10 cellular contexts compared by ENCODE assay signal in genomic region chr9:112059145-112059979, GRCh38.
A peak's percentile ranks its signal among the peaks of the same experiment; 100 is the strongest.
DNase-seq lines count a peak whose midpoint lies in the region; ATAC-seq and TF ChIP-seq lines count a peak whose summit lies in the region.
"Had no signal": no experiment of that assay in that cellular context is flagged by ENCODE, and none has a peak within 500 bp of the region (broad histone marks: within the 10 kb centered on the region; RNA-seq: fewer than 3 reads in every experiment).

No MANE protein-coding gene starts in this region.

- dilution Hi-C loops in IMR-90 (cut with HindIII; ENCODE audit: low sequenced_read_pairs, unreplicated experiment) = no loop called here

- peak overlapping the region; percentile 32 for H3K9ac ChIP-seq in IMR-90 (ENCODE audit: low read depth, low read length)
- H3K9ac ChIP-seq: BLaER1 treated with 17β-estradiol and CSF1 and Interleukin-3, amounts not matched to agents 10 nM and 100 nM had no signal

- BruUV-seq in A673 (replicated peaks; lab: Mats Ljungman, UMichigan) (no TSS peak), IMR-90 (replicated peaks; lab: Mats Ljungman, UMichigan) (no TSS peak)

- no peak for TF ChIP-seq RAD21 in IMR-90 (IDR thresholded peaks at IDR 0.05; ENCODE audit: low read length)

- H2BK5ac ChIP-seq in IMR-90 (ENCODE audit: low read depth, low read length, poor library complexity, severe bottlenecking) = peak overlapping the region; percentile 100

- H3K27me3 ChIP-seq in A673 (replicated peaks; ENCODE audit: insufficient read depth, low read depth, low read length, poor library complexity) = no peaks in the 10 kb centered on the region
- H3K27me3 ChIP-seq in IMR-90 (ENCODE audit: control insufficient read depth, insufficient read depth, low read length) = no peaks in the 10 kb centered on the region
- H3K27me3 ChIP-seq: BLaER1 treated with 17β-estradiol and CSF1 and Interleukin-3, amounts not matched to agents 10 nM and 100 nM had no signal

- H3K36me3 ChIP-seq in A673 (ENCODE audit: insufficient read depth, low read length, poor library complexity, severe bottlenecking) (no peaks in the 10 kb centered on the region), IMR-90 (ENCODE audit: control insufficient read depth, insufficient read depth, low read length) (no peaks in the 10 kb centered on the region)

- H3K14ac ChIP-seq in IMR-90 (replicated peaks; ENCODE audit: low read depth, low read length) = peak overlapping the region; percentile 98

- no peak overlapping the region for H3K4me3 ChIP-seq in A673 (ENCODE audit: low read depth, low read length, poor library complexity, severe bottlenecking)
- H3K4me3 ChIP-seq in IMR-90 (ENCODE audit: insufficient read depth, low read depth, low read length) = no peak overlapping the region
- no peak overlapping the region for H3K4me3 ChIP-seq in epithelial cell of proximal tubule (ENCODE audit: low read depth, low read length)
- H3K4me3 ChIP-seq: BLaER1 treated with 17β-estradiol and CSF1 and Interleukin-3, amounts not matched to agents 10 nM and 100 nM had no signal

- peak overlapping the region; percentile 85 for H3K18ac ChIP-seq in IMR-90 (ENCODE audit: low read depth, low read length)

- POLR2A ChIA-PET in A673 (lab: Charles Lee; ENCODE audit: low non-redundant PET) (no interaction called here), IMR-90 (lab: Charles Lee; ENCODE audit: unreplicated experiment) (interaction anchor here (0.6 kb wide), 1 partner anchor 11 kb away, joined by 3 read pairs; no protein-coding TSS in a partner anchor)

- H2BK20ac ChIP-seq in IMR-90 (ENCODE audit: low read depth, low read length) = peak overlapping the region; percentile 99

- H3K79me1 ChIP-seq in IMR-90 (ENCODE audit: low read depth in 1 of 2, low read length in 2 of 2) = peaks cover 6 to 20% of the 10 kb centered on the region in 2 experiments; a peak in 2 of 4 replicates

- ATAC-seq in IMR-90 (ENCODE audit: low read depth) (peak; percentile 67), GM21526 (IDR thresholded peaks at IDR 0.05; ENCODE audit: low FRiP score, unreplicated experiment) (no peak)

- H3K4me1 ChIP-seq in A673 (ENCODE audit: insufficient read depth, low read length, poor library complexity, severe bottlenecking) (peaks cover 28% of the 10 kb centered on the region), IMR-90 (ENCODE audit: control insufficient read depth, insufficient read depth, low read length) (peaks cover 21% of the 10 kb centered on the region)

- CTCF ChIA-PET in A673 (lab: Charles Lee) = interaction anchor here (0.6 kb wide), 1 partner anchor 86 kb away, joined by 5 read pairs; no protein-coding TSS in a partner anchor
- CTCF ChIA-PET in IMR-90 (lab: Yijun Ruan, JAX) = no interaction called here

- H3K56ac ChIP-seq in IMR-90 (ENCODE audit: extremely low read depth, insufficient read depth, low read length) = peak overlapping the region; percentile 58

- in situ Hi-C loops in IMR-90 (cut with MboI; ENCODE audit: low sequenced_read_pairs) = no loop called here

- H2BK15ac ChIP-seq in IMR-90 (ENCODE audit: low read depth, low read length) = peak overlapping the region; percentile 88

- H4K20me1 ChIP-seq in IMR-90 (ENCODE audit: insufficient read depth, low read length) = no peaks in the 10 kb centered on the region

- no CpG with 5 or more reads among the region's 13 CpGs for WGBS in IMR-90 (ENCODE audit: extremely low coverage in 2 of 2, insufficient read length in 1 of 2), 2 experiments

- peak overlapping the region; percentile 98 for H2BK120ac ChIP-seq in IMR-90 (ENCODE audit: low read depth, low read length)

- H3K9me1 ChIP-seq in IMR-90 (ENCODE audit: insufficient read depth, low read length) = peaks cover 22% of the 10 kb centered on the region

- no peak for TF ChIP-seq CTCF in A673 (conservative IDR thresholded peaks at IDR 0.05; ENCODE audit: low read depth, low read length)
- TF ChIP-seq CTCF in IMR-90 (conservative IDR thresholded peaks at IDR 0.05; ENCODE audit: low read depth, low read length) = no peak
- no peak for TF ChIP-seq CTCF in epithelial cell of proximal tubule (conservative IDR thresholded peaks at IDR 0.05; ENCODE audit: low read depth, low read length)

- H3K4me2 ChIP-seq in IMR-90 (ENCODE audit: low read depth, low read length) = no peak overlapping the region

- H4K91ac ChIP-seq in IMR-90 (ENCODE audit: insufficient read depth, low read depth, low read length) = peak overlapping the region; percentile 99

- H2AK9ac ChIP-seq in IMR-90 (replicated peaks; ENCODE audit: low read depth, low read length, poor library complexity) = peak overlapping the region; percentile 91

- intact Hi-C loops in A673 (cut with micrococcal nuclease; ENCODE audit: unreplicated experiment) (no loop called here), IMR-90 (cut with micrococcal nuclease) (no loop called here)

- H2AFZ ChIP-seq in IMR-90 (replicated peaks; ENCODE audit: low read length, poor library complexity) = peak overlapping the region; percentile 79

- H3K23ac ChIP-seq in IMR-90 (ENCODE audit: low read depth, low read length) = peak overlapping the region; percentile 97

- DNase-seq in A673 (ENCODE audit: low spot score) = peak; percentile 86
- DNase-seq in IMR-90 = peak; percentile 92
- DNase-seq in epithelial cell of proximal tubule (ENCODE audit: low read depth) = peak; percentile 100
- DNase-seq in mucosa of gallbladder (ENCODE audit: low spot score) = peak; percentile 87
- no peak for DNase-seq in NK-92 treated with Interleukin-12 subunit alpha and Interleukin-12 subunit beta, amount 100 ng/mL, for 24 hours (lab: John Stamatoyannopoulos, UW)
- DNase-seq in activated naive CD4-positive, alpha-beta T cell treated with anti-CD3 and anti-CD28 coated beads, Interleukin-2, amount 50 U/mL, for 16 hours = no peak
- DNase-seq in NCI-H2029 (lab: John Stamatoyannopoulos, UW) = no peak
- DNase-seq: SIG-M5 had no signal

- no peak for TF ChIP-seq POLR2A in IMR-90 (IDR thresholded peaks at IDR 0.05; ENCODE audit: low read depth, low read length)

- H4K8ac ChIP-seq in IMR-90 (ENCODE audit: low read depth in 2 of 2, low read length in 2 of 2) = peak overlapping the region; percentile 88 to 95

- H3K9me3 ChIP-seq in A673 (ENCODE audit: low read depth, low read length, poor library complexity, severe bottlenecking) (no peaks in the 10 kb centered on the region), IMR-90 (ENCODE audit: control insufficient read depth, insufficient read depth, low read length) (no peaks in the 10 kb centered on the region)

- H4K5ac ChIP-seq in IMR-90 (ENCODE audit: low read depth, low read length) = peak overlapping the region; percentile 35

- H3K4ac ChIP-seq in IMR-90 (ENCODE audit: low read depth, low read length) = peak overlapping the region; percentile 99

- H3K27ac ChIP-seq in A673 (ENCODE audit: low read depth, low read length, poor library complexity, severe bottlenecking) (no peak overlapping the region), IMR-90 (ENCODE audit: insufficient read depth, low read length) (peak overlapping the region; percentile 97)

- peak overlapping the region; percentile 81 for H2AK5ac ChIP-seq in IMR-90 (ENCODE audit: low read depth, low read length)

TF ChIP-seq in IMR-90, 13 proteins besides CTCF, POLR2A, EP300 and RAD21:
- no peak for TF ChIP-seq SMC3 (IDR thresholded peaks at IDR 0.05; ENCODE audit: low read depth, low read length)
- no peak for TF ChIP-seq RCOR1 (IDR thresholded peaks at IDR 0.05; ENCODE audit: insufficient replicate concordance, low read length)
- no peak; the same call in none of the 2 replicates for TF ChIP-seq FOS (IDR thresholded peaks at IDR 0.05; ENCODE audit: low read depth, low read length)
- TF ChIP-seq CEBPB (IDR thresholded peaks at IDR 0.05; ENCODE audit: low read depth, low read length) = no peak
- TF ChIP-seq BHLHE40 (IDR thresholded peaks at IDR 0.05; ENCODE audit: low read depth, low read length) = peak; percentile 69; the same call in 1 of the 2 replicates
- peak; percentile 91 for TF ChIP-seq NFE2L2 (IDR thresholded peaks at IDR 0.05; ENCODE audit: low read depth, low read length)
- TF ChIP-seq USF2 (IDR thresholded peaks at IDR 0.05; ENCODE audit: low read depth, low read length) = peak; percentile 88
- peak; percentile 61; the same call in 1 of the 2 replicates for TF ChIP-seq MAFK (IDR thresholded peaks at IDR 0.05; ENCODE audit: low read depth, low read length)

Comparison
In these comparisons a context has a peak if more than half of its experiments do, and no peak if none do; other contexts are left out.
1. DNase-seq: peak in A673 (single experiment), IMR-90 (single experiment), epithelial cell of proximal tubule (single experiment) and mucosa of gallbladder (single experiment); none in NK-92 treated with Interleukin-12 subunit alpha and Interleukin-12 subunit beta, amount 100 ng/mL, for 24 hours (single experiment), activated naive CD4-positive, alpha-beta T cell treated with anti-CD3 and anti-CD28 coated beads, Interleukin-2, amount 50 U/mL, for 16 hours (single experiment) and NCI-H2029 (single experiment).